7 cellular contexts compared by ENCODE assay signal in the genomic region with DNA sequence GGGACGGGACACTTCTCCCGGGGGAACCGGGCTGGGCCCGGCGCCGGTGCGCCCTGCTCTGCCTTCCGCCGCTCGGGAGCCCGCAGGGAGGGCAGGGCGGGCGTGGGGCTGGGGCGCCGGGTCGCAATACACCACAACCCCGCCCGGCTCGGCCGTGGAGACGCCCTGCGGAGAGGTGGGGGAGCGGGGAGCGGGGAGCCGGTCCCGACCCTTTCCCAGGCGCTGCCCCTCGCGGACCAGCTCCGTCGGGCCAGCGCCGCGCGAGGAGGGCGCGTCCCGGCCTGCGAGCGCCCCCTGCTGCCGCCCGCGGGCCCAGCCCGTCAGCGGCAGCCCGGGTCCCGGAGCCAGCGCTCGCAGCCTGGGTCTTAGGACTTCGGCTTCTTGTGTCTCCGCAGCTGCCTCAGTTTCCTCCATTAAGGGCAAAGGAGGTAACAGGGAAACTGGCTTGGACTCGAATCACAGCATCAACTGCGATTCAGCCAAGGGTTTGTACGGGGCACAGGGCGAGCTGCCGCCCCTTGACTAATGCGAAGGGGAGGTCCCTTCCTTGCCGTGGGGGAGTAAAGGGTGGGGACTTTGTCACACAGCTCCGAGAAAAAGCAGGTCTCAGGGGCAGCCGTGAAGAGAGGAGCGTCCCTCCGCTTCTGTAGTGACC. TPM values are rescaled to one million over a fixed set of nuclear protein-coding genes. Genes with fewer than 3 reads are reported as not detected.
A peak's percentile ranks its signal among the peaks of the same experiment; 100 is the strongest.
DNase-seq lines count a peak whose midpoint lies in the region; TF ChIP-seq lines count a peak whose summit lies in the region.

No MANE protein-coding gene starts in this region.

- H3K36me3 ChIP-seq in GM23248 (ENCODE audit: low read depth): no peaks in the 10 kb centered on the region
- no peaks in the 10 kb centered on the region for H3K36me3 ChIP-seq in MG63

- H3K36me3 Mint-ChIP-seq in mesothelial cell of epicardium: no peaks in the 10 kb centered on the region

- no peaks in the 10 kb centered on the region for H3K4me1 ChIP-seq in GM23248 (ENCODE audit: insufficient read depth)

- H3K27me3 ChIP-seq in GM23248 (replicated peaks; ENCODE audit: insufficient read depth) (peaks cover 43% of the 10 kb centered on the region), MG63 (no peaks in the 10 kb centered on the region; the same call in 1 of the 2 replicates)

- H3K79me2 ChIP-seq in GM23248 (ENCODE audit: insufficient read depth): no peaks in the 10 kb centered on the region

- H3K4me2 ChIP-seq in GM23248 (ENCODE audit: unreplicated experiment): peak overlapping the region; percentile 70

- H3K4me1 Mint-ChIP-seq in mesothelial cell of epicardium: peaks cover 8% of the 10 kb centered on the region

- H2AFZ ChIP-seq in GM23248: peak overlapping the region; percentile 55; the same call in 1 of the 2 replicates

- no peaks in the 10 kb centered on the region for H3K9me3 Mint-ChIP-seq in mesothelial cell of epicardium

- TF ChIP-seq CTCF in GM12872 (IDR thresholded peaks at IDR 0.05; ENCODE audit: insufficient read depth, low read depth, low read length) (peak; percentile 73), mesothelial cell of epicardium (IDR thresholded peaks at IDR 0.05; ENCODE audit: unreplicated experiment) (peak; percentile 68)

- in situ Hi-C loops in GM23248 (cut with MboI): no loop called here

- H3K9me3 ChIP-seq in GM23248 (ENCODE audit: low read depth) (no peaks in the 10 kb centered on the region), MG63 (no peaks in the 10 kb centered on the region)

- 0 to 2% methylated on average over 29 to 34 of the region's 62 CpGs for WGBS in GM23248 (ENCODE audit: low coverage in 1 of 2, low lambda C conversion rate in 2 of 2, missing lambda C conversion rate in 2 of 2), 2 experiments

- DNase-seq in GM23248 (peak; percentile 73), MG63 (peak; percentile 41), mesothelial cell of epicardium (ENCODE audit: low spot score in 2 of 2, unreplicated experiment in 2 of 2) (peak; percentile 59 to 77)
- peak; percentile 58 for DNase-seq in activated CD4-positive, alpha-beta T cell treated with anti-CD3 and anti-CD28 coated beads, Interleukin-2, amount 50 U/mL, for 1 hour
- peak; percentile 34 for DNase-seq in effector CD8-positive, alpha-beta T cell (lab: John Stamatoyannopoulos, UW)
- peak; percentile 42 for DNase-seq in stimulated activated naive CD4-positive, alpha-beta T cell treated with Interleukin-2 at 50 U/mL for 16 hours (lab: John Stamatoyannopoulos, UW)

- no peak overlapping the region for H3K27ac ChIP-seq in GM23248

- no peak overlapping the region for H3K9ac ChIP-seq in GM23248

- no peaks in the 10 kb centered on the region for H3K9me2 ChIP-seq in GM23248 (ENCODE audit: insufficient read depth)

- peaks cover 80% of the 10 kb centered on the region for H3K27me3 Mint-ChIP-seq in mesothelial cell of epicardium (ENCODE audit: low read depth)

- no peaks in the 10 kb centered on the region for H4K20me1 ChIP-seq in GM23248 (ENCODE audit: insufficient read depth)

- H3K27ac Mint-ChIP-seq in mesothelial cell of epicardium: no peak overlapping the region

- H3F3A ChIP-seq in GM23248 (ENCODE audit: insufficient read depth): no peaks in the 10 kb centered on the region

- H3K4me3 ChIP-seq in GM23248 (peak overlapping the region; percentile 44), MG63 (peak overlapping the region; percentile 34; the same call in 1 of the 2 replicates)

- peak overlapping the region; percentile 63 for H3K4me3 Mint-ChIP-seq in mesothelial cell of epicardium

RNA-seq across cellular contexts. Expression of a gene that starts 0.6 kb away (rescaled TPM):
- total RNA-seq in GM23248 (2014; rRNA removed; shearing (Covaris generic)): not detected in 2 replicates
- polyA plus RNA-seq in GM23248 (2016; fragmentation: Nextera tagmentation; extraction: Ambion mirVana): not detected in 2 replicates
- 0.03 TPM in 1 of 2 replicates, not detected in the other for total RNA-seq in MG63 (2014; rRNA removed; shearing (Covaris generic); ENCODE audit: low replicate concordance)
- 0.51 to 0.63 TPM (median 0.56 TPM) in 3 replicates for total RNA-seq in mesothelial cell of epicardium

RNA-seq across cellular contexts. Expression of a gene that starts 21.3 kb away (rescaled TPM):
- 0.25 TPM in 1 of 2 replicates, not detected in the other for total RNA-seq in GM23248 (2014; rRNA removed; shearing (Covaris generic))
- polyA plus RNA-seq in GM23248 (2016; fragmentation: Nextera tagmentation; extraction: Ambion mirVana): not detected in 2 replicates
- not detected in 2 replicates for total RNA-seq in MG63 (2014; rRNA removed; shearing (Covaris generic); ENCODE audit: low replicate concordance)
- total RNA-seq in mesothelial cell of epicardium: 0.60 to 1.2 TPM (median 1.1 TPM) in 3 replicates

RNA-seq across cellular contexts. Expression of a gene that starts 28.2 kb away (rescaled TPM):
- 2.4 and 8.8 TPM in 2 replicates for total RNA-seq in GM23248 (2014; rRNA removed; shearing (Covaris generic))
- 3.1 and 3.3 TPM in 2 replicates for polyA plus RNA-seq in GM23248 (2016; fragmentation: Nextera tagmentation; extraction: Ambion mirVana)
- 4.9 and 8.7 TPM in 2 replicates for total RNA-seq in MG63 (2014; rRNA removed; shearing (Covaris generic); ENCODE audit: low replicate concordance)
- 38.3 to 42.7 TPM (median 40.6 TPM) in 3 replicates for total RNA-seq in mesothelial cell of epicardium
